1 cellular context compared by ENCODE assay signal in genomic region chr20:35768731-35769664, GRCh38.
TF ChIP-seq lines count a peak whose summit lies in the region.

No MANE protein-coding gene starts in this region.

TF ChIP-seq in HepG2, 621 proteins besides CTCF, POLR2A, EP300 and RAD21 (continued from another document):
- TF ChIP-seq ZNF609 (CRISPR knock-in tag; IDR thresholded peaks at IDR 0.05; ENCODE audit: borderline replicate concordance) (no peak), ZNF503 (CRISPR knock-in tag; IDR thresholded peaks at IDR 0.05) (no peak), SNAPC2 (CRISPR knock-in tag; IDR thresholded peaks at IDR 0.05) (peak; percentile 51; the same call in 1 of the 2 replicates), MAF1 (CRISPR knock-in tag; IDR thresholded peaks at IDR 0.05; ENCODE audit: borderline replicate concordance) (no peak), POLR2AphosphoS5 (IDR thresholded peaks at IDR 0.05; ENCODE audit: low read depth, low read length) (peak; percentile 84), EHMT2 (IDR thresholded peaks at IDR 0.05; ENCODE audit: borderline replicate concordance, low read depth, low read length) (no peak), AFF4 (CRISPR knock-in tag; IDR thresholded peaks at IDR 0.05) (no peak), NCOA1 (CRISPR knock-in tag; IDR thresholded peaks at IDR 0.05) (no peak), KDM5B (CRISPR knock-in tag; IDR thresholded peaks at IDR 0.05; ENCODE audit: borderline replicate concordance) (no peak), XRCC5 (optimal IDR thresholded peaks at IDR 0.05; ENCODE audit: low read length) (peak; percentile 93), ZNF768 (CRISPR knock-in tag; IDR thresholded peaks at IDR 0.05) (no peak), MLX (CRISPR knock-in tag; IDR thresholded peaks at IDR 0.05) (peak; percentile 43), ATF5 (CRISPR knock-in tag; IDR thresholded peaks at IDR 0.05; ENCODE audit: low read depth) (no peak), GLI4 (CRISPR knock-in tag; IDR thresholded peaks at IDR 0.05; ENCODE audit: borderline replicate concordance) (no peak), ZNF775 (CRISPR knock-in tag; IDR thresholded peaks at IDR 0.05; ENCODE audit: borderline replicate concordance) (no peak), ZNF292 (CRISPR knock-in tag; IDR thresholded peaks at IDR 0.05; ENCODE audit: borderline replicate concordance, low read depth) (peak; percentile 53; the same call in 1 of the 2 replicates), ZNF253 (CRISPR knock-in tag; IDR thresholded peaks at IDR 0.05; ENCODE audit: borderline replicate concordance) (no peak), ZNF263 (CRISPR knock-in tag; IDR thresholded peaks at IDR 0.05) (no peak), NFYB (CRISPR knock-in tag; IDR thresholded peaks at IDR 0.05) (peak; percentile 89), ZNF879 (CRISPR knock-in tag; IDR thresholded peaks at IDR 0.05) (no peak)
